ENCODE assay signal across 29 cellular contexts in the genomic region with DNA sequence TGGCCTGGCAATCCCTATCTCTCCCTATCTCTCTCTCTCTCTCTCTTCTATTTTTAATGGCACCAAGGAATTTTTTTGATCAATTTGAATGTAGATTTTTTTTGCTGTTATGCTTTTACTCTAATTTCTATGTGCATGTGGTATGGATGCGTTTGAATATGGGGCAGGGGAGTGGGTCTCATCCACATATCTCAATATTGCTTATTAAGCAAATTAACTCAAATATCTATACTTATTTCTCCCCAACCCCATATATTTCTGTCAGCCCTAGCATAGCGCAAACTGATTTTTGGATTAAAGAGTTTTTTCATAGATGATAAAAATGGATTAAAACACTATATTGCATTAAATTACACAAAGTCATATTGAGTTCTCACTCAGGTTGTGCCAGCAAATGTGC.
"Had no signal": no experiment of that assay in that cellular context is flagged by ENCODE, and none has a peak within 500 bp of the region (broad histone marks: within the 10 kb centered on the region; RNA-seq: fewer than 3 reads in every experiment).

No MANE protein-coding gene starts in this region.

- H3K27ac Mint-ChIP-seq: dendritic cell treated with granulocyte-macrophage colony-stimulating factor and Interleukin-4, amounts not matched to agents 40 ng/mL and 50 ng/mL, for 4 days; effector memory CD8-positive, alpha-beta T cell; endodermal cell had no signal

- H3K9me3 ChIP-seq: colonic mucosa, esophagus muscularis mucosa, gastrocnemius medialis, gastroesophageal sphincter had no signal

- H3K27ac ChIP-seq: colonic mucosa, coronary artery, dorsolateral prefrontal cortex, epithelial cell of prostate, esophagus muscularis mucosa, esophagus squamous epithelium, foreskin keratinocyte, gastrocnemius medialis, gastroesophageal sphincter, heart left ventricle, heart right ventricle had no signal

- H3K27me3 ChIP-seq: colonic mucosa, dorsolateral prefrontal cortex, esophagus muscularis mucosa, esophagus squamous epithelium, foreskin keratinocyte, gastrocnemius medialis, gastroesophageal sphincter, heart left ventricle, heart right ventricle had no signal

- FAIRE-seq: colon, endometrium, endothelial cell of umbilical vein, frontal cortex had no signal

- H3K36me3 ChIP-seq: colonic mucosa, esophagus muscularis mucosa, esophagus squamous epithelium, gastrocnemius medialis, gastroesophageal sphincter, heart left ventricle, heart right ventricle had no signal

- H3K4me3 Mint-ChIP-seq: dendritic cell treated with granulocyte-macrophage colony-stimulating factor and Interleukin-4, amounts not matched to agents 40 ng/mL and 50 ng/mL, for 4 days; effector memory CD8-positive, alpha-beta T cell; endodermal cell had no signal

- ATAC-seq: effector memory CD8-positive, alpha-beta T cell; esophagus mucosa; foreskin keratinocyte; gastrocnemius medialis; gastroesophageal sphincter; heart left ventricle; heart right ventricle had no signal

- H3K4me1 ChIP-seq: colonic mucosa, esophagus muscularis mucosa, esophagus squamous epithelium, foreskin keratinocyte, gastrocnemius medialis, gastroesophageal sphincter, heart left ventricle, heart right ventricle had no signal

- H3K4me1 Mint-ChIP-seq: endodermal cell had no signal

- H3K27me3 Mint-ChIP-seq: dendritic cell treated with granulocyte-macrophage colony-stimulating factor and Interleukin-4, amounts not matched to agents 40 ng/mL and 50 ng/mL, for 4 days; effector memory CD8-positive, alpha-beta T cell had no signal

- DNase-seq: colonic mucosa; cortex of kidney; dermis blood vessel endothelial cell; dorsolateral prefrontal cortex; effector CD4-positive, alpha-beta T cell; effector CD8-positive, alpha-beta T cell; effector memory CD4-positive, alpha-beta T cell; effector memory CD8-positive, alpha-beta T cell; endodermal cell; erythroblast; esophagus squamous epithelium; foreskin fibroblast; foreskin keratinocyte; foreskin melanocyte; gastrocnemius medialis; glutamatergic neuron; head of caudate nucleus; heart left ventricle; heart right ventricle had no signal

- H3K4me3 ChIP-seq: colonic mucosa, coronary artery, dorsolateral prefrontal cortex, esophagus muscularis mucosa, esophagus squamous epithelium, gastrocnemius medialis, gastroesophageal sphincter, heart left ventricle, heart right ventricle had no signal
